ENCODE assay signal across 11 cellular contexts in the genomic region with DNA sequence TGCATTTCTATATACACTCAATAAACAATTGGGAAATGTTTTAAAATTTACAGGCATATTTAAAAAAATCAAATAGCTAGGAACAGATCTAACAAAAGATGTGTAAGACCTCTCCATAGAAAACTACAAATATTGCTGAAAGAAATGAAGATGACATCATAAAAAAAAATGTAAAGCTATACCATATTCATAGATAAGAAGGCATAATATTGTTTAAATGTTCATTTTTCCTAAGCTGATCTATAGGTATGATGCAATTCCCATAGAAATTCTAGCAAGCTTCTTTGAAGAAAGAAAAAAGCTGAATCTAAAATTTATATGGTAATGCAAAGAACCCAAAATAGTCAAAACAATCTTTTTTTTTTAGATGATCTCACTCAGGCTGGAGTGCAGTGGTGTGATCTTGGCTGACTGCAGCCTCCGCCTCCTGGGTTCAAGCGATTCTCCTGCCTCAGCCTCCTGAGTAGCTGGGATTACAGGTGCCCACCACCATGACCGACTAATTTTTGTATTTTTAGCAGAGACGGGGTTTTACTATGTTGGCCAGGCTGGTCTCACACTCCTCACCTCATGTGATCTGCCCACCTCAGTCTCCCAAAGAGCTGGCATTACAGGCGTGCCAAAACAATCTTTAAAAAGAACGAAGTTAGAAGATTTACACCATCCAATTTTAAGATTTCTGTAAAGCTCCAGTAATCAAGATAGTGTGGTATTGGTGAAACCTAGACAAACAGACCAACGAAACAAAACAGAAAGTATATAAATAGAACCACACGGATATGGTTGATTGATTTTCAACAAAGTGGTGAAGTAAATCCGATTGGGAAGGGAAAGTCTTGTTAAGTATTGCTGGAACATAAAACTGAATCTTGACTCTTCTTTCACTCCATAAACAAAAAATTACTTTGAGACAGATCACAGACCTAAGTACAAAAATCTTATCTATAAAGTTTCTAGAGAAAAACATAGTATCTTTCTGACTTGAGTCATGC. TPM values are rescaled to one million over a fixed set of nuclear protein-coding genes. Genes with fewer than 3 reads are reported as not detected.
A peak's percentile ranks its signal among the peaks of the same experiment; 100 is the strongest.
DNase-seq lines count a peak whose midpoint lies in the region; ATAC-seq and TF ChIP-seq lines count a peak whose summit lies in the region.
"Had no signal": no experiment of that assay in that cellular context is flagged by ENCODE, and none has a peak within 500 bp of the region (broad histone marks: within the 10 kb centered on the region; RNA-seq: fewer than 3 reads in every experiment).

No MANE protein-coding gene starts in this region.

- TF ChIP-seq RAD21 in IMR-90 (IDR thresholded peaks at IDR 0.05; ENCODE audit: low read length), result no peak

- in situ Hi-C loops in IMR-90 (cut with MboI; ENCODE audit: low sequenced_read_pairs), result loop anchor here (10.0 kb wide), 1 partner anchor 138 kb away; no protein-coding TSS in a partner anchor

- no peak overlapping the region for H2BK20ac ChIP-seq in IMR-90 (ENCODE audit: low read depth, low read length)

- no peak overlapping the region for H4K91ac ChIP-seq in IMR-90 (ENCODE audit: insufficient read depth, low read depth, low read length)

- dilution Hi-C loops in IMR-90 (cut with HindIII; ENCODE audit: low sequenced_read_pairs, unreplicated experiment), result no loop called here

- no peaks in the 10 kb centered on the region for H3K36me3 ChIP-seq in IMR-90 (ENCODE audit: control insufficient read depth, insufficient read depth, low read length)
- H3K36me3 ChIP-seq in osteoblast (ENCODE audit: insufficient read depth, low read length), result no peaks in the 10 kb centered on the region

- ATAC-seq in GM18517 (IDR thresholded peaks at IDR 0.05; ENCODE audit: unreplicated experiment), result peak; percentile 38
- peak; percentile 25 for ATAC-seq in GM21619 (IDR thresholded peaks at IDR 0.05; ENCODE audit: unreplicated experiment)
- no peak for ATAC-seq in IMR-90 (ENCODE audit: low read depth)
- no peak for ATAC-seq in GM18868 (IDR thresholded peaks at IDR 0.05; ENCODE audit: unreplicated experiment)

- H3K27me3 ChIP-seq in IMR-90 (ENCODE audit: control insufficient read depth, insufficient read depth, low read length) (no peaks in the 10 kb centered on the region), osteoblast (ENCODE audit: insufficient read depth, low read length) (no peaks in the 10 kb centered on the region)

- H3K4me2 ChIP-seq in IMR-90 (ENCODE audit: low read depth, low read length) (no peak overlapping the region), osteoblast (ENCODE audit: insufficient read depth, low read length) (peak overlapping the region; percentile 48)

- no peaks in the 10 kb centered on the region for H3K79me1 ChIP-seq in IMR-90 (ENCODE audit: low read depth in 1 of 2, low read length in 2 of 2)

- H4K20me1 ChIP-seq in IMR-90 (ENCODE audit: insufficient read depth, low read length) (no peaks in the 10 kb centered on the region), osteoblast (ENCODE audit: insufficient read depth, low read length) (no peaks in the 10 kb centered on the region)

- no peak for DNase-seq in IMR-90
- DNase-seq in osteoblast (ENCODE audit: insufficient read length, low spot score, missing footprints), result no peak
- DNase-seq in RKO (ENCODE audit: low spot score), result no peak
- no peak for DNase-seq in activated T-cell treated with anti-CD3 and anti-CD28 coated beads for 4 hours
- DNase-seq: H7; hippocampal formation; stimulated activated CD4-positive, alpha-beta T cell treated with anti-CD3 and anti-CD28 coated beads, Interleukin-2, amount 100 ng/mL, for 48 hours had no signal

- H3K4me1 ChIP-seq in IMR-90 (ENCODE audit: control insufficient read depth, insufficient read depth, low read length) (peaks cover 5% of the 10 kb centered on the region; the same call in 1 of the 2 replicates), osteoblast (ENCODE audit: insufficient read depth, low read length) (peaks cover 14% of the 10 kb centered on the region)

- BruUV-seq in IMR-90 (replicated peaks; lab: Mats Ljungman, UMichigan), result no TSS peak

- no peak overlapping the region for H4K8ac ChIP-seq in IMR-90 (ENCODE audit: low read depth in 2 of 2, low read length in 2 of 2)

- H2BK15ac ChIP-seq in IMR-90 (ENCODE audit: low read depth, low read length), result no peak overlapping the region

- H3K14ac ChIP-seq in IMR-90 (replicated peaks; ENCODE audit: low read depth, low read length), result no peak overlapping the region

- POLR2A ChIA-PET in IMR-90 (lab: Charles Lee; ENCODE audit: unreplicated experiment), result no interaction called here

- H3K27ac ChIP-seq in IMR-90 (ENCODE audit: insufficient read depth, low read length) (no peak overlapping the region), osteoblast (ENCODE audit: low read depth, low read length) (peak overlapping the region; percentile 12)

- H3K4ac ChIP-seq in IMR-90 (ENCODE audit: low read depth, low read length), result no peak overlapping the region

- no peaks in the 10 kb centered on the region for H3K9me1 ChIP-seq in IMR-90 (ENCODE audit: insufficient read depth, low read length)

- no peak overlapping the region for H2BK120ac ChIP-seq in IMR-90 (ENCODE audit: low read depth, low read length)

- no peaks in the 10 kb centered on the region for H3K79me2 ChIP-seq in osteoblast (ENCODE audit: insufficient read depth, low read length)

- intact Hi-C loops in IMR-90 (cut with micrococcal nuclease), result no loop called here

- no peak overlapping the region for H3K9ac ChIP-seq in IMR-90 (ENCODE audit: low read depth, low read length)

- 90% methylated on average over 2 of the region's 9 CpGs; no CpG with 5 or more reads in 1 of the 2 experiments for WGBS in IMR-90 (ENCODE audit: extremely low coverage in 2 of 2, insufficient read length in 1 of 2), 2 experiments

- H2AK9ac ChIP-seq in IMR-90 (replicated peaks; ENCODE audit: low read depth, low read length, poor library complexity), result no peak overlapping the region

- CTCF ChIA-PET in IMR-90 (lab: Yijun Ruan, JAX), result interaction anchor here (0.6 to 0.7 kb wide), 2 partner anchors 317 to 533 kb away, joined by 3 to 6 read pairs; no protein-coding TSS in a partner anchor

- H2AFZ ChIP-seq in IMR-90 (replicated peaks; ENCODE audit: low read length, poor library complexity) (no peak overlapping the region), osteoblast (ENCODE audit: low read length) (peak overlapping the region; percentile 56)

- TF ChIP-seq POLR2A in IMR-90 (IDR thresholded peaks at IDR 0.05; ENCODE audit: low read depth, low read length), result no peak

- no peak overlapping the region for H3K23ac ChIP-seq in IMR-90 (ENCODE audit: low read depth, low read length)

- H2AK5ac ChIP-seq in IMR-90 (ENCODE audit: low read depth, low read length), result no peak overlapping the region

- TF ChIP-seq CTCF in IMR-90 (conservative IDR thresholded peaks at IDR 0.05; ENCODE audit: low read depth, low read length), result no peak
- no peak for TF ChIP-seq CTCF in osteoblast (IDR thresholded peaks at IDR 0.05; ENCODE audit: extremely low read depth, low read depth, low read length)

- no peak overlapping the region for H4K5ac ChIP-seq in IMR-90 (ENCODE audit: low read depth, low read length)

- H2BK5ac ChIP-seq in IMR-90 (ENCODE audit: low read depth, low read length, poor library complexity, severe bottlenecking), result no peak overlapping the region

- no peak overlapping the region for H3K56ac ChIP-seq in IMR-90 (ENCODE audit: extremely low read depth, insufficient read depth, low read length)

- H3K18ac ChIP-seq in IMR-90 (ENCODE audit: low read depth, low read length), result no peak overlapping the region

- H3K9me3 ChIP-seq in IMR-90 (ENCODE audit: control insufficient read depth, insufficient read depth, low read length), result no peaks in the 10 kb centered on the region
- H3K9me3 ChIP-seq in osteoblast (ENCODE audit: low read depth, low read length), result no peaks in the 10 kb centered on the region

- no peak overlapping the region for H3K4me3 ChIP-seq in IMR-90 (ENCODE audit: insufficient read depth, low read depth, low read length)
- H3K4me3 ChIP-seq in osteoblast (ENCODE audit: insufficient read depth, low read length), result no peak overlapping the region
- H3K4me3 ChIP-seq: lung had no signal

TF ChIP-seq in IMR-90, 13 proteins besides CTCF, POLR2A, EP300 and RAD21:
- TF ChIP-seq MAZ (IDR thresholded peaks at IDR 0.05; ENCODE audit: borderline replicate concordance, low read depth, low read length) (no peak), NFE2L2 (IDR thresholded peaks at IDR 0.05; ENCODE audit: low read depth, low read length) (no peak), RCOR1 (IDR thresholded peaks at IDR 0.05; ENCODE audit: insufficient replicate concordance, low read length) (no peak), CEBPB (IDR thresholded peaks at IDR 0.05; ENCODE audit: low read depth, low read length) (peak; percentile 39; the same call in 1 of the 2 replicates)

RNA-seq across cellular contexts. Expression of gene BHLHE40, which starts 6.3 kb away (rescaled TPM):
- total RNA-seq in IMR-90 (2012; rRNA removed), result 22.8 and 24.2 TPM in 2 replicates
- polyA plus RNA-seq in IMR-90 (2012; rRNA removed), result 31.1 and 31.8 TPM in 2 replicates
- 26.0 and 43.6 TPM in 2 replicates for polyA plus RNA-seq in IMR-90 (2012; cell fraction: cytosol; rRNA removed)
- polyA plus RNA-seq in IMR-90 (2012; cell fraction: nucleus; rRNA removed; ENCODE audit: low replicate concordance), result 147 and 366 TPM in 2 replicates
- 70.2 and 71.9 TPM in 2 replicates for total RNA-seq in osteoblast

Comparison
In these comparisons a context has a peak if more than half of its experiments do, and no peak if none do; other contexts are left out.
1. ATAC-seq: peak in GM18517 (single experiment) and GM21619 (single experiment); none in IMR-90 (single experiment) and GM18868 (single experiment).